8 cellular contexts compared by ENCODE assay signal in the genomic region with DNA sequence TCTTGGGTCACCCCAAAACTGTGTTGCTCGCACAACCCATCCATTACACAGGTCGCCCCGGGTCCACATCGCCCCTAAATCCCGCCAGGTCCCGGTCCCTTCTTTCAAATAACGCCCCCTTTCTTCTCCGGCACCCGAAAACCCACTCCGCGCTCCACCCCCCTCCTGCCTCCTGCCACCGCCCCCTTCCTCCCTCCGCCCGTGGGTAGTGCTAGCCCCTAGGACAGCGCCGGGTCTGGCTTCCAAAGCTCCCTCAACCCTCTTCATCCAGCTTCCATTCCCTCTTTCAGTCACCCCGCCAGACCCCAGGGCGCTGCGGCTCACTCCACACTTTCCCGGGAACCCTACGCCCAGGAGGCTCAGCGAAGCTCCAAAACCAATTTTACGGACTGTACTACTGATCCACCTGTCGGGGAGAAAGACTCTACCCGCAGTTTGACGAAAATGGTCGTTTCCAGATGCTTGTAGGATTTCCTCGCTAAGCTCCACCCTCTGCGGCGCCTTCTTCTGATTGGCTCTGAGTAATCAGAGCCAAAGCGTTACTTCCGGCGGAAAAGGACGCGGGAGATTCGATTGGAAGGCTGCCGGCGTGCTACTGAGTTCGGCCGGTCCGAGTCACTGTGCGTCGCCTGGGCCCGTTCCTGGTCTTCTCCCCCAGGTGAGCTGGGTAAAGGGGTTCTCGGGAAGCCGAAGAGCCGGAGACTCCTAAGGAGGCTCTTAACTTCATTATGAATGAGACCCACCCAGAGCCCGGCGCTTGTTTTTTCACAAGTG. TPM values are rescaled to one million over a fixed set of nuclear protein-coding genes. Genes with fewer than 3 reads are reported as not detected.
DNase-seq lines count a peak whose midpoint lies in the region; ATAC-seq and TF ChIP-seq lines count a peak whose summit lies in the region.

A gene with protein sequence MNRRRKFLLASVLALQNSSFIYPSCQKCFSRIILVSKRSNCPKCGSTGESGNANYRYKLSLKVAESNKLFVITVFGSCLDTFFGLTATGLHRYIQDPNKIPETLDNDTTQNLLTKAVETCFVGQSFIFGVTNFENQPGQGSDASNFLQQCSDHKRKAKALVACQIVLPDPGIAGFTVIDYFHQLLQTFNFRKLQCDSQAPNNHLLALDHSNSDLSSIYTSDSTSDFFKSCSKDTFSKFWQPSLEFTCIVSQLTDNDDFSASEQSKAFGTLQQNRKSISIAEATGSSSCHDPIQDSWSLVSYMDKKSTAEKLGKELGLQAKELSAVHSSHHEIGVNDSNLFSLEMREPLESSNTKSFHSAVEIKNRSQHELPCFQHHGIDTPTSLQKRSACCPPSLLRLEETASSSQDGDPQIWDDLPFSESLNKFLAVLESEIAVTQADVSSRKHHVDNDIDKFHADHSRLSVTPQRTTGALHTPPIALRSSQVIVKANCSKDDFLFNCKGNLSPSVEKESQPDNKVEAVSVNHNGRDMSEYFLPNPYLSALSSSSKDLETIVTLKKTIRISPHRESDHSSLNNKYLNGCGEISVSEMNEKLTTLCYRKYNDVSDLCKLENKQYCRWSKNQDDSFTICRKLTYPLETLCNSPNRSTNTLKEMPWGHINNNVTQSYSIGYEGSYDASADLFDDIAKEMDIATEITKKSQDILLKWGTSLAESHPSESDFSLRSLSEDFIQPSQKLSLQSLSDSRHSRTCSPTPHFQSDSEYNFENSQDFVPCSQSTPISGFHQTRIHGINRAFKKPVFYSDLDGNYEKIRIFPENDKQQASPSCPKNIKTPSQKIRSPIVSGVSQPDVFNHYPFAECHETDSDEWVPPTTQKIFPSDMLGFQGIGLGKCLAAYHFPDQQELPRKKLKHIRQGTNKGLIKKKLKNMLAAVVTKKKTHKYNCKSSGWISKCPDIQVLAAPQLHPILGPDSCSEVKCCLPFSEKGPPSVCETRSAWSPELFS (plus strand): TSS at position 572 of the 774 bp plus-strand sequence. CDS start 13,003 bp downstream, outside the sequence.

- ATAC-seq in HG02610 (IDR thresholded peaks at IDR 0.05; ENCODE audit: unreplicated experiment) = peak; percentile 77
- peak; percentile 92 for ATAC-seq in omental fat pad (ENCODE audit: low FRiP score)
- peak; percentile 94 for ATAC-seq in thoracic aorta (ENCODE audit: insufficient number of reproducible peaks, low FRiP score, low read depth)

- DNase-seq in NCI-H1105 (lab: John Stamatoyannopoulos, UW) (peak; percentile 99), SKM-1 treated with dmso at 0.1 percent for 144 hours (lab: John Stamatoyannopoulos, UW; ENCODE audit: unreplicated experiment) (peak; percentile 96), glomerular visceral epithelial cell (ENCODE audit: extremely low spot score) (peak; percentile 94), omental fat pad (ENCODE audit: low spot score) (peak; percentile 92), thoracic aorta (ENCODE audit: low spot score) (peak; percentile 91)

- no peaks in the 10 kb centered on the region for H3K27me3 Mint-ChIP-seq in activated naive CD8-positive, alpha-beta T cell

- no peaks in the 10 kb centered on the region for H3K36me3 ChIP-seq in thoracic aorta

- H3K4me3 Mint-ChIP-seq in activated naive CD8-positive, alpha-beta T cell = peak within 1 kb of the TSS; percentile 100

- H3K9me3 ChIP-seq in thoracic aorta = no peaks in the 10 kb centered on the region

- H3K27me3 ChIP-seq in thoracic aorta (replicated peaks; ENCODE audit: insufficient read depth) = no peaks in the 10 kb centered on the region

- H3K36me3 Mint-ChIP-seq in activated naive CD8-positive, alpha-beta T cell = peaks cover 2% of the 10 kb centered on the region

- no peaks in the 10 kb centered on the region for H3K9me3 Mint-ChIP-seq in activated naive CD8-positive, alpha-beta T cell (ENCODE audit: low read depth)

- H3K27ac ChIP-seq in thoracic aorta = peak within 1 kb of the TSS; percentile 91 to 93

- peak within 1 kb of the TSS; percentile 100 for H3K27ac Mint-ChIP-seq in activated naive CD8-positive, alpha-beta T cell

- H3K4me1 Mint-ChIP-seq in activated naive CD8-positive, alpha-beta T cell (ENCODE audit: low read depth) = peaks cover 56% of the 10 kb centered on the region

- TF ChIP-seq CTCF in omental fat pad (IDR thresholded peaks at IDR 0.05) = no peak
- TF ChIP-seq CTCF in thoracic aorta (IDR thresholded peaks at IDR 0.05) = no peak

- peaks cover 11 to 26% of the 10 kb centered on the region in 2 donors for H3K4me1 ChIP-seq in thoracic aorta (ENCODE audit: control insufficient read depth in 1 of 2, low read depth in 2 of 2)

- H3K4me3 ChIP-seq in GM08714 (ENCODE audit: low read length) = peak within 1 kb of the TSS; percentile 66
- peak within 1 kb of the TSS; percentile 92 for H3K4me3 ChIP-seq in thoracic aorta

RNA-seq across cellular contexts. Expression of the gene that starts here (rescaled TPM):
- total RNA-seq in omental fat pad = 1 to 10 TPM in 1 of 4 donors, under 1 TPM in 3; 0.13 to 4.1 (median 0.87) TPM
- 1 to 10 TPM in 1 of 2 donors, not detected in 1; 1.2 TPM for total RNA-seq in thoracic aorta

Comparison
In these comparisons a context has a peak if more than half of its experiments do, and no peak if none do; other contexts are left out.
1. Peak in every context shown above with its lines: DNase-seq, ATAC-seq, H3K4me3 ChIP-seq and H3K27ac ChIP-seq.